Comparison of ENCODE assay signal across 1 cellular context in genomic region chr4:87007345-87008181, GRCh38.
A peak's percentile ranks its signal among the peaks of the same experiment; 100 is the strongest.
TF ChIP-seq lines count a peak whose summit lies in the region.

No MANE protein-coding gene starts in this region.

TF ChIP-seq in K562, 482 proteins besides CTCF, POLR2A, EP300 and RAD21 (continued from another document and continues in another):
- TF ChIP-seq ARID4B (CRISPR knock-in tag; IDR thresholded peaks at IDR 0.05): peak; percentile 64
- no peak for TF ChIP-seq KAT8 (IDR thresholded peaks at IDR 0.05; ENCODE audit: low read depth)
- no peak for TF ChIP-seq ZBTB26 (CRISPR knock-in tag; IDR thresholded peaks at IDR 0.05)
- peak; percentile 4 for TF ChIP-seq TBP (optimal IDR thresholded peaks at IDR 0.05; ENCODE audit: low read depth, low read length)
- 0 out of 2 replicates have a peak, but pooled peaks have one; percentile 11 for TF ChIP-seq TRIM28 (IDR thresholded peaks at IDR 0.05)
- no peak for TF ChIP-seq ELF4 (CRISPR knock-in tag; IDR thresholded peaks at IDR 0.05)
- peak; percentile 41; the same call in 1 of the 2 replicates for TF ChIP-seq RREB1 (CRISPR knock-in tag; IDR thresholded peaks at IDR 0.05)
- TF ChIP-seq BRCA1 (IDR thresholded peaks at IDR 0.05): no peak
- no peak for TF ChIP-seq BRCA1 (CRISPR knock-in tag; IDR thresholded peaks at IDR 0.05)
- TF ChIP-seq TFAM (CRISPR knock-in tag; conservative IDR thresholded peaks at IDR 0.05): no peak
- TF ChIP-seq ZNF717 (CRISPR knock-in tag; IDR thresholded peaks at IDR 0.05): no peak
- no peak for TF ChIP-seq MBD1 (CRISPR knock-in tag; IDR thresholded peaks at IDR 0.05)
- no peak for TF ChIP-seq CLOCK (CRISPR knock-in tag; IDR thresholded peaks at IDR 0.05; ENCODE audit: borderline replicate concordance)
- TF ChIP-seq PHF8 (IDR thresholded peaks at IDR 0.05; ENCODE audit: borderline replicate concordance, low read length): peak; percentile 92; the same call in 1 of the 2 replicates
- 0 out of 2 replicates have a peak, but pooled peaks have one; percentile 42 for TF ChIP-seq GABPB1 (CRISPR knock-in tag; IDR thresholded peaks at IDR 0.05)
- TF ChIP-seq ETV5 (CRISPR knock-in tag; IDR thresholded peaks at IDR 0.05; ENCODE audit: low read depth): peak; percentile 75
- TF ChIP-seq E2F8 (IDR thresholded peaks at IDR 0.05; ENCODE audit: low read depth, partially characterized antibody): peak; percentile 52
- no peak for TF ChIP-seq SMAD2 (IDR thresholded peaks at IDR 0.05; ENCODE audit: low read depth, low read length)
- no peak for TF ChIP-seq ATF4 (CRISPR knock-in tag; IDR thresholded peaks at IDR 0.05)
- no peak for TF ChIP-seq CREB3 (tag; conservative IDR thresholded peaks at IDR 0.05; ENCODE audit: low read depth)
- no peak for TF ChIP-seq SRF (CRISPR knock-in tag; IDR thresholded peaks at IDR 0.05)
- TF ChIP-seq ZBTB7A (IDR thresholded peaks at IDR 0.05; ENCODE audit: borderline replicate concordance, control insufficient read depth, low read depth, low read length): 0 out of 2 replicates have a peak, but pooled peaks have one; percentile 0
- TF ChIP-seq U2AF1 (optimal IDR thresholded peaks at IDR 0.05; ENCODE audit: low read depth, low read length): no peak
- no peak for TF ChIP-seq NFIX (CRISPR knock-in tag; IDR thresholded peaks at IDR 0.05; ENCODE audit: low read depth)
- TF ChIP-seq HMGN3 (IDR thresholded peaks at IDR 0.05; ENCODE audit: borderline replicate concordance, extremely low read depth, insufficient read length, low read depth, low read length): peak; percentile 76
- peak; percentile 56; the same call in 1 of the 2 replicates for TF ChIP-seq SMARCA4 (IDR thresholded peaks at IDR 0.05)
- TF ChIP-seq POU5F1 (IDR thresholded peaks at IDR 0.05; ENCODE audit: borderline replicate concordance, low read depth, low read length, partially characterized antibody): no peak
- TF ChIP-seq L3MBTL2 (IDR thresholded peaks at IDR 0.05): 0 out of 2 replicates have a peak, but pooled peaks have one; percentile 34
- TF ChIP-seq C11orf30 (IDR thresholded peaks at IDR 0.05; ENCODE audit: low read depth): peak; percentile 99
- no peak for TF ChIP-seq CHCHD3 (CRISPR knock-in tag; IDR thresholded peaks at IDR 0.05)
- TF ChIP-seq TAL1 (IDR thresholded peaks at IDR 0.05): peak; percentile 37; the same call in 1 of the 2 replicates
- TF ChIP-seq SMC3 (conservative IDR thresholded peaks at IDR 0.05; ENCODE audit: insufficient read depth, low read depth, low read length): no peak
- peak; percentile 67 for TF ChIP-seq ARID1B (IDR thresholded peaks at IDR 0.05)
- TF ChIP-seq ZNF134 (CRISPR knock-in tag; conservative IDR thresholded peaks at IDR 0.05): no peak
- TF ChIP-seq XRCC5 (IDR thresholded peaks at IDR 0.05; ENCODE audit: low read depth, low read length): peak; percentile 42; the same call in 1 of the 2 replicates
- peak; percentile 69 for TF ChIP-seq BRD9 (IDR thresholded peaks at IDR 0.05; ENCODE audit: low read depth, partially characterized antibody)
- peak; percentile 79; the same call in 1 of the 2 replicates for TF ChIP-seq ZEB2 (IDR thresholded peaks at IDR 0.05)
- TF ChIP-seq CREB1 (IDR thresholded peaks at IDR 0.05): peak; percentile 39; the same call in 1 of the 2 replicates
- TF ChIP-seq CREB1 (CRISPR knock-in tag; IDR thresholded peaks at IDR 0.05): no peak
